In genomic region chr9:117535439-117535838, GRCh38 we compare ENCODE assay signal across 18 cellular contexts.
A peak's percentile ranks its signal among the peaks of the same experiment; 100 is the strongest.
DNase-seq lines count a peak whose midpoint lies in the region; ATAC-seq and TF ChIP-seq lines count a peak whose summit lies in the region.
"Had no signal": no experiment of that assay in that cellular context is flagged by ENCODE, and none has a peak within 500 bp of the region (broad histone marks: within the 10 kb centered on the region; RNA-seq: fewer than 3 reads in every experiment).

No MANE protein-coding gene starts in this region.

- H3K4me3 ChIP-seq in OCI-LY3 (ENCODE audit: low read length) (no peak overlapping the region), colonic mucosa (no peak overlapping the region), OCI-LY7 (ENCODE audit: low read depth, low read length, poor library complexity, severe bottlenecking) (no peak overlapping the region)
- H3K4me3 ChIP-seq: coronary artery, GM12878, heart left ventricle, right atrium auricular region had no signal

- no peaks in the 10 kb centered on the region for H3K4me1 ChIP-seq in OCI-LY3 (ENCODE audit: low read length)
- no peaks in the 10 kb centered on the region for H3K4me1 ChIP-seq in colonic mucosa
- no peaks in the 10 kb centered on the region for H3K4me1 ChIP-seq in OCI-LY7 (ENCODE audit: insufficient read depth, low read length, poor library complexity, severe bottlenecking)
- H3K4me1 ChIP-seq: heart left ventricle, right atrium auricular region had no signal

- H3K9me2 ChIP-seq in OCI-LY7 (ENCODE audit: insufficient read depth, low read length) = no peaks in the 10 kb centered on the region

- TF ChIP-seq CTCF in OCI-LY3 (IDR thresholded peaks at IDR 0.05; ENCODE audit: low read depth, low read length) (peak; percentile 9; the same call in 1 of the 2 replicates), colonic mucosa (IDR thresholded peaks at IDR 0.05) (no peak), OCI-LY7 (conservative IDR thresholded peaks at IDR 0.05; ENCODE audit: low read length) (no peak)

- CTCF ChIA-PET in OCI-LY7 (lab: Charles Lee; ENCODE audit: unreplicated experiment) = no interaction called here

- DNase-seq in NCI-H748 (lab: John Stamatoyannopoulos, UW; ENCODE audit: unreplicated experiment) (peak; percentile 10), NCI-H748 treated with DMSO at 0.1 percent for 48 hours (lab: John Stamatoyannopoulos, UW) (no peak), left kidney (ENCODE audit: low read depth, low spot score) (peak; percentile 33), colonic mucosa (no peak), OCI-LY7 (ENCODE audit: low spot score) (no peak)
- DNase-seq in stimulated activated CD4-positive, alpha-beta T cell treated with anti-CD3 and anti-CD28 coated beads, Interleukin-2, amount 100 ng/mL, for 24 hours = no peak
- DNase-seq: activated effector memory CD4-positive, alpha-beta T cell treated with anti-CD3 and anti-CD28 coated beads, Interleukin-2, amount 50 U/mL, for 16 hours; activated naive CD8-positive, alpha-beta T cell treated with anti-CD3 and anti-CD28 coated beads, Interleukin-2, amount 50 U/mL, for 24 hours; heart left ventricle; MM.1S; NCI-H1436 treated with DMSO at 0.1 percent for 48 hours; NCI-H226 had no signal

- H3K27ac ChIP-seq in OCI-LY3 (ENCODE audit: low read length) = no peak overlapping the region
- H3K27ac ChIP-seq in colonic mucosa = no peak overlapping the region
- H3K27ac ChIP-seq in OCI-LY7 (ENCODE audit: low read depth, low read length, poor library complexity, severe bottlenecking) = no peak overlapping the region
- H3K27ac ChIP-seq: C4-2B, coronary artery, heart left ventricle, right atrium auricular region had no signal

- intact Hi-C loops in colonic mucosa (cut with DNase I) = no loop called here
- intact Hi-C loops in OCI-LY7 (cut with micrococcal nuclease; ENCODE audit: unreplicated experiment) = no loop called here

- no peaks in the 10 kb centered on the region; the same call in 1 of the 2 replicates for H3K27me3 ChIP-seq in OCI-LY3 (ENCODE audit: low read depth, low read length)
- H3K27me3 ChIP-seq in colonic mucosa = no peaks in the 10 kb centered on the region
- H3K27me3 ChIP-seq: heart left ventricle, right atrium auricular region had no signal

- H2AFZ ChIP-seq in OCI-LY3 (ENCODE audit: low read depth, low read length) (no peak overlapping the region), OCI-LY7 (ENCODE audit: low read length) (no peak overlapping the region)

- H3K9ac ChIP-seq in OCI-LY3 (ENCODE audit: low read length) = no peak overlapping the region
- no peak overlapping the region for H3K9ac ChIP-seq in colonic mucosa (ENCODE audit: low read depth in 2 of 2, low read length in 2 of 2)

- H3K9me3 ChIP-seq in OCI-LY3 (ENCODE audit: insufficient read depth, low read length) (no peaks in the 10 kb centered on the region), colonic mucosa (no peaks in the 10 kb centered on the region), OCI-LY7 (ENCODE audit: low read length) (no peaks in the 10 kb centered on the region)
- H3K9me3 ChIP-seq: heart left ventricle, right atrium auricular region had no signal

- H3K36me3 ChIP-seq in OCI-LY3 (replicated peaks; ENCODE audit: low read depth, low read length) (no peaks in the 10 kb centered on the region), colonic mucosa (no peaks in the 10 kb centered on the region), OCI-LY7 (ENCODE audit: insufficient read depth, low read length) (no peaks in the 10 kb centered on the region)
- H3K36me3 ChIP-seq: heart left ventricle, right atrium auricular region had no signal

- no peak overlapping the region for H3K4me2 ChIP-seq in OCI-LY3 (ENCODE audit: low read length)
- no peak overlapping the region for H3K4me2 ChIP-seq in OCI-LY7 (ENCODE audit: low read length)

- BruUV-seq in OCI-LY7 (replicated peaks; lab: Mats Ljungman, UMichigan) = no TSS peak

- ATAC-seq in GM19397 (IDR thresholded peaks at IDR 0.05; ENCODE audit: unreplicated experiment) = no peak
- ATAC-seq: activated naive CD8-positive, alpha-beta T cell treated with anti-CD3 and anti-CD28 coated beads, Interleukin-2, amount 50 U/mL, for 24 hours; GM12878; heart left ventricle had no signal

- H4K20me1 ChIP-seq in OCI-LY3 (ENCODE audit: insufficient read depth, low read length) (no peaks in the 10 kb centered on the region), OCI-LY7 (ENCODE audit: insufficient read depth, low read length) (no peaks in the 10 kb centered on the region)

- no peaks in the 10 kb centered on the region for H3K79me2 ChIP-seq in OCI-LY3 (ENCODE audit: low read length)
- H3K79me2 ChIP-seq in OCI-LY7 (ENCODE audit: insufficient read depth, low read depth, low read length) = no peaks in the 10 kb centered on the region

- POLR2A ChIA-PET in OCI-LY7 (lab: Charles Lee) = no interaction called here

Comparison
In these comparisons a context has a peak if more than half of its experiments do, and no peak if none do; other contexts are left out.
1. DNase-seq: peak in NCI-H748 (single experiment) and left kidney (single experiment); none in NCI-H748 treated with DMSO at 0.1 percent for 48 hours (single experiment), colonic mucosa (single experiment), OCI-LY7 (single experiment) and stimulated activated CD4-positive, alpha-beta T cell treated with anti-CD3 and anti-CD28 coated beads, Interleukin-2, amount 100 ng/mL, for 24 hours (0 of 2).